ENCODE assay signal across 8 cellular contexts in the genomic region with DNA sequence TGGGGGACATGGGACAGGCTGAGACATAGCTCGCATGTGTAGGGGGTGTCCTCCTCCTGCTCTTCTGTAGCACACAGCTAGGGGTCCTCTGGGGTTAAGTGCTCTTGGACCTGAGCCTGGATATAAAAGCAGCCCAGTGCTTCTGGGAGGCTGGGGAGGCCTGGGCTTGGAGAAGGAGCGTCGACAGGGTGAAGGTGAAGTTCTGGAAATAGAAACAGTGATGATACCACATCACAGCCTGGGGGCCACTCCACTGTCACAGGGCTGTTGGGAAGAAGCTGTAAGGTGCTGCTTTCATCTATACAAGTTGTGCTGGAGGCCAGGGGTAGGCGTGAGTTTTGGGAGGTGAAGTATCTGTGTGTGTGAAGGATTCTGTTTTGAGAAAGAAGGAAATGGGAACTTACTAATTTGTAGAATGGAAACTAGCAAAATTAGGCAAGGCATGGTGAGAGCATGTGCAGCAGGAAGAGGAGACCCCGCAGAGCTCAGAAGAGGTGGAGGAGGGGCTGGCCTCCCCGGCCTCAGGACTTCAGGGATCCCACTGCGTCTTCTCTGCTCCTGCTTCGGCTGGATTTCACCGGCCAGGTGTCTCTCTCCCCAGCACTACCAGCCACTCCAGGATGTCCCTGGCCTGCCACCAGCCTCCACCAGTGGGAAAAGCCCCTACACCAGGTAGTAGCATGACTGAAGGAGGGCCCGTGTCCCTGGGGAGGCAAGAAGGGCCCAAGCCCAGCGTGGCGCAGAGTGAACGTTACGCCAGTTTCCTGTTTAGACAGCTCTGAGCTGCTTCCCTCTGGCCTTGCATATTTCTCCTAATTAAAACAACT. TPM values are rescaled to one million over a fixed set of nuclear protein-coding genes. Genes with fewer than 3 reads are reported as not detected.
DNase-seq lines count a peak whose midpoint lies in the region; ATAC-seq and TF ChIP-seq lines count a peak whose summit lies in the region.

No MANE protein-coding gene starts in this region.

- H3K9ac ChIP-seq in IMR-90 (ENCODE audit: low read depth, low read length): no peak overlapping the region

- H3K9me1 ChIP-seq in IMR-90 (ENCODE audit: insufficient read depth, low read length): no peaks in the 10 kb centered on the region

- BruUV-seq in IMR-90 (replicated peaks; lab: Mats Ljungman, UMichigan): no TSS peak

- intact Hi-C loops in IMR-90 (cut with micrococcal nuclease): no loop called here

- H4K20me1 ChIP-seq in IMR-90 (ENCODE audit: insufficient read depth, low read length): no peaks in the 10 kb centered on the region

- no peaks in the 10 kb centered on the region for H3K79me1 ChIP-seq in IMR-90 (ENCODE audit: low read depth in 1 of 2, low read length in 2 of 2)

- no peak overlapping the region for H4K91ac ChIP-seq in IMR-90 (ENCODE audit: insufficient read depth, low read depth, low read length)

- H2AK5ac ChIP-seq in IMR-90 (ENCODE audit: low read depth, low read length): no peak overlapping the region

- POLR2A ChIA-PET in IMR-90 (lab: Charles Lee; ENCODE audit: unreplicated experiment): no interaction called here

- H3K27ac ChIP-seq in IMR-90 (ENCODE audit: insufficient read depth, low read length): no peak overlapping the region
- peak overlapping the region; percentile 26 for H3K27ac ChIP-seq in caudate nucleus (ENCODE audit: low read depth, low read length)

- no peak overlapping the region for H2BK120ac ChIP-seq in IMR-90 (ENCODE audit: low read depth, low read length)

- no peak for TF ChIP-seq CTCF in IMR-90 (conservative IDR thresholded peaks at IDR 0.05; ENCODE audit: low read depth, low read length)

- no peak overlapping the region for H3K23ac ChIP-seq in IMR-90 (ENCODE audit: low read depth, low read length)

- TF ChIP-seq POLR2A in IMR-90 (IDR thresholded peaks at IDR 0.05; ENCODE audit: low read depth, low read length): no peak

- WGBS in IMR-90 (ENCODE audit: extremely low coverage in 2 of 2, insufficient read length in 1 of 2), 2 experiments: 13% methylated on average over 3 of the region's 14 CpGs; no CpG with 5 or more reads in 1 of the 2 experiments

- no peak for TF ChIP-seq RAD21 in IMR-90 (IDR thresholded peaks at IDR 0.05; ENCODE audit: low read length)

- H3K4ac ChIP-seq in IMR-90 (ENCODE audit: low read depth, low read length): no peak overlapping the region

- in situ Hi-C loops in IMR-90 (cut with MboI; ENCODE audit: low sequenced_read_pairs): no loop called here

- no peaks in the 10 kb centered on the region for H3K36me3 ChIP-seq in IMR-90 (ENCODE audit: control insufficient read depth, insufficient read depth, low read length)

- no peak overlapping the region for H3K56ac ChIP-seq in IMR-90 (ENCODE audit: extremely low read depth, insufficient read depth, low read length)

- no peak overlapping the region for H3K4me2 ChIP-seq in IMR-90 (ENCODE audit: low read depth, low read length)

- no peak overlapping the region for H2BK5ac ChIP-seq in IMR-90 (ENCODE audit: low read depth, low read length, poor library complexity, severe bottlenecking)

- no peak overlapping the region for H2AK9ac ChIP-seq in IMR-90 (replicated peaks; ENCODE audit: low read depth, low read length, poor library complexity)

- no peak overlapping the region for H3K4me3 ChIP-seq in IMR-90 (ENCODE audit: insufficient read depth, low read depth, low read length)

- no peak overlapping the region for H2BK15ac ChIP-seq in IMR-90 (ENCODE audit: low read depth, low read length)

- H3K9me3 ChIP-seq in IMR-90 (ENCODE audit: control insufficient read depth, insufficient read depth, low read length): no peaks in the 10 kb centered on the region

- H4K5ac ChIP-seq in IMR-90 (ENCODE audit: low read depth, low read length): no peak overlapping the region

- H3K27me3 ChIP-seq in IMR-90 (ENCODE audit: control insufficient read depth, insufficient read depth, low read length): peaks cover 2% of the 10 kb centered on the region; the same call in 1 of the 2 replicates

- no peak overlapping the region for H3K14ac ChIP-seq in IMR-90 (replicated peaks; ENCODE audit: low read depth, low read length)

- no peak overlapping the region for H2BK20ac ChIP-seq in IMR-90 (ENCODE audit: low read depth, low read length)

- DNase-seq in IMR-90: no peak
- DNase-seq in caudate nucleus (lab: John Stamatoyannopoulos, UW): no peak
- no peak for DNase-seq in NCI-H1105 (lab: John Stamatoyannopoulos, UW)
- DNase-seq in occipital lobe (lab: John Stamatoyannopoulos, UW): no peak
- DNase-seq in NCI-H2196 (lab: John Stamatoyannopoulos, UW; ENCODE audit: unreplicated experiment): no peak
- no peak for DNase-seq in HK-2 (ENCODE audit: unreplicated experiment)

- CTCF ChIA-PET in IMR-90 (lab: Yijun Ruan, JAX): no interaction called here

- H4K8ac ChIP-seq in IMR-90 (ENCODE audit: low read depth in 2 of 2, low read length in 2 of 2): no peak overlapping the region

- H2AFZ ChIP-seq in IMR-90 (replicated peaks; ENCODE audit: low read length, poor library complexity): peak overlapping the region; percentile 9

- no peaks in the 10 kb centered on the region for H3K4me1 ChIP-seq in IMR-90 (ENCODE audit: control insufficient read depth, insufficient read depth, low read length)

- dilution Hi-C loops in IMR-90 (cut with HindIII; ENCODE audit: low sequenced_read_pairs, unreplicated experiment): no loop called here

- ATAC-seq in GM18502 (IDR thresholded peaks at IDR 0.05; ENCODE audit: poor library complexity, unreplicated experiment) (peak; percentile 56), GM21528 (IDR thresholded peaks at IDR 0.05; ENCODE audit: low FRiP score, unreplicated experiment) (peak; percentile 50), IMR-90 (ENCODE audit: low read depth) (no peak)

- H3K18ac ChIP-seq in IMR-90 (ENCODE audit: low read depth, low read length): no peak overlapping the region

TF ChIP-seq in IMR-90, 13 proteins besides CTCF, POLR2A, EP300 and RAD21:
- TF ChIP-seq, protein P1, sequence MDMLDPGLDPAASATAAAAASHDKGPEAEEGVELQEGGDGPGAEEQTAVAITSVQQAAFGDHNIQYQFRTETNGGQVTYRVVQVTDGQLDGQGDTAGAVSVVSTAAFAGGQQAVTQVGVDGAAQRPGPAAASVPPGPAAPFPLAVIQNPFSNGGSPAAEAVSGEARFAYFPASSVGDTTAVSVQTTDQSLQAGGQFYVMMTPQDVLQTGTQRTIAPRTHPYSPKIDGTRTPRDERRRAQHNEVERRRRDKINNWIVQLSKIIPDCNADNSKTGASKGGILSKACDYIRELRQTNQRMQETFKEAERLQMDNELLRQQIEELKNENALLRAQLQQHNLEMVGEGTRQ (IDR thresholded peaks at IDR 0.05; ENCODE audit: low read depth, low read length): no peak
- TF ChIP-seq, protein P2, sequence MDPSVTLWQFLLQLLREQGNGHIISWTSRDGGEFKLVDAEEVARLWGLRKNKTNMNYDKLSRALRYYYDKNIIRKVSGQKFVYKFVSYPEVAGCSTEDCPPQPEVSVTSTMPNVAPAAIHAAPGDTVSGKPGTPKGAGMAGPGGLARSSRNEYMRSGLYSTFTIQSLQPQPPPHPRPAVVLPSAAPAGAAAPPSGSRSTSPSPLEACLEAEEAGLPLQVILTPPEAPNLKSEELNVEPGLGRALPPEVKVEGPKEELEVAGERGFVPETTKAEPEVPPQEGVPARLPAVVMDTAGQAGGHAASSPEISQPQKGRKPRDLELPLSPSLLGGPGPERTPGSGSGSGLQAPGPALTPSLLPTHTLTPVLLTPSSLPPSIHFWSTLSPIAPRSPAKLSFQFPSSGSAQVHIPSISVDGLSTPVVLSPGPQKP (IDR thresholded peaks at IDR 0.05; ENCODE audit: borderline replicate concordance, low read depth, low read length): no peak
- TF ChIP-seq MXI1 (IDR thresholded peaks at IDR 0.05; ENCODE audit: borderline replicate concordance, low read depth, low read length): no peak
- TF ChIP-seq FOS (IDR thresholded peaks at IDR 0.05; ENCODE audit: low read depth, low read length): no peak
- TF ChIP-seq CEBPB (IDR thresholded peaks at IDR 0.05; ENCODE audit: low read depth, low read length): no peak
- TF ChIP-seq MAFK (IDR thresholded peaks at IDR 0.05; ENCODE audit: low read depth, low read length): no peak
- TF ChIP-seq BHLHE40 (IDR thresholded peaks at IDR 0.05; ENCODE audit: low read depth, low read length): no peak
- no peak for TF ChIP-seq CHD1 (IDR thresholded peaks at IDR 0.05; ENCODE audit: low read depth, low read length)
TF ChIP-seq in IMR-90: peak in this region for 0.

RNA-seq across cellular contexts. Expression of a gene that starts 19.4 kb away (rescaled TPM):
- 0.18 and 0.28 TPM in 2 replicates for total RNA-seq in IMR-90 (2012; rRNA removed)
- polyA plus RNA-seq in IMR-90 (2012; rRNA removed): 0.04 and 0.14 TPM in 2 replicates
- polyA plus RNA-seq in IMR-90 (2012; cell fraction: cytosol; rRNA removed): 0.02 and 0.08 TPM in 2 replicates
- polyA plus RNA-seq in IMR-90 (2012; cell fraction: nucleus; rRNA removed; ENCODE audit: low replicate concordance): 0.04 and 0.17 TPM in 2 replicates
- 1.6 TPM for total RNA-seq in occipital lobe
